In genomic region chr17:82805823-82806222, GRCh38 we compare ENCODE assay signal across 21 cellular contexts. TPM values are rescaled to one million over a fixed set of nuclear protein-coding genes. Genes with fewer than 3 reads are reported as not detected.
DNase-seq lines count a peak whose midpoint lies in the region; ATAC-seq, FAIRE-seq and TF ChIP-seq lines count a peak whose summit lies in the region.
"Had no signal": no experiment of that assay in that cellular context is flagged by ENCODE, and none has a peak within 500 bp of the region (broad histone marks: within the 10 kb centered on the region; RNA-seq: fewer than 3 reads in every experiment).

No MANE protein-coding gene starts in this region.

- H3K9me3 ChIP-seq in heart right ventricle (no peaks in the 10 kb centered on the region), right atrium auricular region (no peaks in the 10 kb centered on the region), GM12878 (replicated peaks; ENCODE audit: control insufficient read depth, insufficient read depth, low read length) (no peaks in the 10 kb centered on the region; the same call in 2 of the 3 replicates)
- H3K9me3 ChIP-seq: A549 had no signal

- WGBS in heart right ventricle, 2 donors, result 79 to 81% methylated on average over 19 of the region's 19 CpGs
- WGBS in GM12878 (ENCODE audit: insufficient coverage, insufficient replicate concordance, low lambda C conversion rate, missing lambda C conversion rate), result 98% methylated on average over 14 of the region's 19 CpGs

- H3K4me1 ChIP-seq in heart right ventricle (peaks cover 13 to 57% (median 34%) of the 10 kb centered on the region in 9 donors), right atrium auricular region (peaks cover 0 to 31% of the 10 kb centered on the region in 2 donors), GM12878 (ENCODE audit: control insufficient read depth, insufficient read depth, low read length) (no peaks in the 10 kb centered on the region)
- H3K4me1 ChIP-seq: A549 had no signal

- H3K9me3 Mint-ChIP-seq in nephron progenitor cell, result peaks cover 24% of the 10 kb centered on the region
- H3K9me3 Mint-ChIP-seq in stimulated activated effector memory CD8-positive, alpha-beta T cell treated with anti-CD3 and anti-CD28 coated beads, Interleukin-12 subunit alpha, Interleukin-12 subunit beta, amount 100 ng/mL, for 72 hours, result no peaks in the 10 kb centered on the region
- H3K9me3 Mint-ChIP-seq: CD4-positive, alpha-beta T cell had no signal

- H3K4me3 ChIP-seq in heart right ventricle, result no peak overlapping the region
- H3K4me3 ChIP-seq in right atrium auricular region, result no peak overlapping the region
- no peak overlapping the region for H3K4me3 ChIP-seq in GM12878
- H3K4me3 ChIP-seq: A549, K562, SK-N-MC had no signal

- H3K9ac ChIP-seq in GM12878 (ENCODE audit: control insufficient read depth, insufficient read depth, low read length), result no peak overlapping the region

- CTCF ChIA-PET in GM12878 (lab: Yijun Ruan, JAX), result no interaction called here

- in situ Hi-C loops in GM12878 (cut with MboI), result no loop called here

- H3K4me2 ChIP-seq in GM12878 (ENCODE audit: control insufficient read depth, insufficient read depth), result no peak overlapping the region
- H3K4me2 ChIP-seq: A549 had no signal

- RAD21 ChIA-PET in GM12878 (lab: Charles Lee; ENCODE audit: unreplicated experiment), result no interaction called here

- BruUV-seq in GM12878 (replicated peaks; lab: Mats Ljungman, UMichigan), result no TSS peak

- TF ChIP-seq CTCF in heart right ventricle (IDR thresholded peaks at IDR 0.05), result no peak
- TF ChIP-seq CTCF in right atrium auricular region (IDR thresholded peaks at IDR 0.05), result no peak
- TF ChIP-seq CTCF in GM12878 (IDR thresholded peaks at IDR 0.05 in 2 of 3, conservative IDR thresholded peaks at IDR 0.05 in 1 of 3; ENCODE audit: control insufficient read depth in 2 of 3, extremely low read depth in 1 of 3, insufficient read depth in 1 of 3, low read depth in 3 of 3, low read length in 3 of 3), result no peak
- TF ChIP-seq CTCF in nephron progenitor cell (IDR thresholded peaks at IDR 0.05), result no peak

- POLR2A ChIA-PET in GM12878 (lab: Charles Lee), result no interaction called here

- H3K36me3 Mint-ChIP-seq in nephron progenitor cell (ENCODE audit: low read depth), result peaks cover 47% of the 10 kb centered on the region
- H3K36me3 Mint-ChIP-seq in stimulated activated effector memory CD8-positive, alpha-beta T cell treated with anti-CD3 and anti-CD28 coated beads, Interleukin-12 subunit alpha, Interleukin-12 subunit beta, amount 100 ng/mL, for 72 hours, result peaks cover 7% of the 10 kb centered on the region

- H3K36me3 ChIP-seq in heart right ventricle, result peaks cover 0 to 42% (median 0%) of the 10 kb centered on the region in 9 donors
- H3K36me3 ChIP-seq in right atrium auricular region, result no peaks in the 10 kb centered on the region
- peaks cover 0 to 7% of the 10 kb centered on the region in 2 experiments; a peak in 2 of 4 replicates for H3K36me3 ChIP-seq in GM12878 (ENCODE audit: control insufficient read depth in 2 of 2, insufficient read depth in 2 of 2, low read length in 1 of 2)

- H3K27ac ChIP-seq in heart right ventricle, result peak overlapping the region in 8 of 10 donors; percentile 60 to 78 (median 74)
- H3K27ac ChIP-seq in right atrium auricular region, result peak overlapping the region in 1 of 2 donors; percentile 64
- H3K27ac ChIP-seq in GM12878 (ENCODE audit: control insufficient read depth, insufficient read depth), result no peak overlapping the region
- H3K27ac ChIP-seq: A549, SK-N-MC had no signal

- intact Hi-C loops in heart right ventricle (cut with DNase I) (loop anchor here in 2 of 10 donors (2.0 to 5.0 kb wide), 2 partner anchors 36 to 39 kb away; partner anchors contain the start of gene ZNF750 (in 1 of the 2)), GM12878 (cut with micrococcal nuclease; ENCODE audit: unreplicated experiment) (no loop called here)

- peak overlapping the region; percentile 88 for H3K27ac Mint-ChIP-seq in nephron progenitor cell
- peak overlapping the region; percentile 70 for H3K27ac Mint-ChIP-seq in stimulated activated effector memory CD8-positive, alpha-beta T cell treated with anti-CD3 and anti-CD28 coated beads, Interleukin-12 subunit alpha, Interleukin-12 subunit beta, amount 100 ng/mL, for 72 hours
- H3K27ac Mint-ChIP-seq: CD4-positive, alpha-beta T cell had no signal

- DNase-seq in heart right ventricle (no peak), right atrium auricular region (ENCODE audit: low spot score) (no peak), GM12878 (ENCODE audit: low read depth, low spot score) (no peak), nephron progenitor cell (no peak), DMS53 treated with DMSO at 0.1 percent for 48 hours (lab: John Stamatoyannopoulos, UW; ENCODE audit: unreplicated experiment) (no peak)
- no peak for DNase-seq in stimulated activated effector memory CD8-positive, alpha-beta T cell treated with anti-CD3 and anti-CD28 coated beads, Interleukin-12 subunit alpha, Interleukin-12 subunit beta, amount 100 ng/mL, for 72 hours (ENCODE audit: low spot score in 2 of 2)
- DNase-seq: CD4-positive, alpha-beta T cell; EL; NCI-H1105 treated with DMSO at 0.1 percent for 48 hours; NCI-H1694; NCI-H2081 treated with DMSO at 0.1 percent for 48 hours; NCI-H446 treated with DMSO at 0.1 percent for 48 hours; NCI-H69 had no signal

- no peak for TF ChIP-seq RAD21 in GM12878 (IDR thresholded peaks at IDR 0.05; ENCODE audit: insufficient read depth, low read depth, low read length)

- H4K20me1 ChIP-seq in GM12878 (ENCODE audit: control insufficient read depth, insufficient read depth), result no peaks in the 10 kb centered on the region

- H3K27me3 ChIP-seq in heart right ventricle, result no peaks in the 10 kb centered on the region
- H3K27me3 ChIP-seq in right atrium auricular region, result no peaks in the 10 kb centered on the region
- H3K27me3 ChIP-seq in GM12878 (replicated peaks in 1 of 2; ENCODE audit: control insufficient read depth in 2 of 2, insufficient read depth in 2 of 2, low read length in 1 of 2), result no peaks in the 10 kb centered on the region

- H3K27me3 Mint-ChIP-seq in nephron progenitor cell (ENCODE audit: low read depth, poor library complexity), result peaks cover 7% of the 10 kb centered on the region
- H3K27me3 Mint-ChIP-seq: CD4-positive, alpha-beta T cell had no signal

- TF ChIP-seq EP300 in GM12878 (IDR thresholded peaks at IDR 0.05; ENCODE audit: borderline replicate concordance in 1 of 2, control insufficient read depth in 1 of 2, low read depth in 2 of 2, low read length in 2 of 2), result no peak

- H3K4me1 Mint-ChIP-seq in nephron progenitor cell, result peaks cover 5% of the 10 kb centered on the region
- peaks cover 17% of the 10 kb centered on the region for H3K4me1 Mint-ChIP-seq in stimulated activated effector memory CD8-positive, alpha-beta T cell treated with anti-CD3 and anti-CD28 coated beads, Interleukin-12 subunit alpha, Interleukin-12 subunit beta, amount 100 ng/mL, for 72 hours

- ATAC-seq in heart right ventricle (peak in 1 of 8 donors; percentile 6), GM12878 (no peak), GM21723 (IDR thresholded peaks at IDR 0.05; ENCODE audit: unreplicated experiment) (no peak)
- no peak for ATAC-seq in stimulated activated effector memory CD8-positive, alpha-beta T cell treated with anti-CD3 and anti-CD28 coated beads, Interleukin-12 subunit alpha, Interleukin-12 subunit beta, amount 100 ng/mL, for 72 hours
- ATAC-seq: A549, K562, Panc1 had no signal

- H3K79me2 ChIP-seq in GM12878 (ENCODE audit: control insufficient read depth, insufficient read depth, low read length), result no peaks in the 10 kb centered on the region

- TF ChIP-seq POLR2A in GM12878 (IDR thresholded peaks at IDR 0.05; ENCODE audit: low read depth, low read length), result no peak

- FAIRE-seq in GM12878 (lab: Jason Lieb, UNC), result no peak
- FAIRE-seq: GM12891, GM18507, K562 had no signal

- SMC1A ChIA-PET in GM12878 (lab: Charles Lee; ENCODE audit: uncharacterized antibody, unreplicated experiment), result interaction anchor here (1.0 kb wide), 1 partner anchor 24 kb away, joined by 3 read pairs; no protein-coding TSS in a partner anchor

- H3K4me3 Mint-ChIP-seq in nephron progenitor cell, result no peak overlapping the region
- H3K4me3 Mint-ChIP-seq in stimulated activated effector memory CD8-positive, alpha-beta T cell treated with anti-CD3 and anti-CD28 coated beads, Interleukin-12 subunit alpha, Interleukin-12 subunit beta, amount 100 ng/mL, for 72 hours, result no peak overlapping the region
- H3K4me3 Mint-ChIP-seq: CD4-positive, alpha-beta T cell had no signal

- H2AFZ ChIP-seq in GM12878 (ENCODE audit: control insufficient read depth, low read depth, low read length), result no peak overlapping the region

RNA-seq across cellular contexts. Expression of gene ZNF750, which starts 34.0 kb away (rescaled TPM):
- total RNA-seq in heart right ventricle (under 1 TPM in 3 of 10 donors, not detected in 7; 0.11 to 0.20 (median 0.15) TPM), right atrium auricular region (not detected), GM12878 (2014; rRNA removed) (not detected in 2 replicates), GM12878 (2014; rRNA removed; fragmentation: Illumina TruSeq; extraction: Trizol) (not detected in 2 replicates), GM12878 (2021) (not detected in 2 replicates)
- polyA plus RNA-seq in heart right ventricle (under 1 TPM; 0.14 to 0.15 TPM), GM12878 (2011; rRNA removed) (not detected in 2 replicates), GM12878 (2014; fragmentation: Illumina TruSeq; extraction: Trizol) (not detected in 2 replicates), GM12878 (2014; fragmentation: Nextera tagmentation; extraction: Ambion mirVana) (not detected), GM12878 (2014; rRNA removed) (not detected in 2 replicates), GM12878 (2016; fragmentation: Nextera tagmentation; extraction: Ambion mirVana) (under 1 TPM in 1 of 2 experiments, not detected in 1; 0.06 TPM)
- not detected in 2 replicates for total RNA-seq in GM12878 (2013; cell fraction: nucleolus; rRNA removed)
- 0.08 TPM for polyA plus RNA-seq in GM12878 (2011; ENCODE audit: low read depth)
- polyA plus RNA-seq in GM12878 (2011; cell fraction: cytosol; rRNA removed), result not detected in 2 replicates
- not detected in 2 replicates for polyA plus RNA-seq in GM12878 (2011; cell fraction: nucleus; rRNA removed)
- 0.03 and 0.11 TPM in 2 replicates for polyA plus RNA-seq in GM12878 (2012)
- not detected in 2 replicates for polyA minus RNA-seq in GM12878 (2011; rRNA and poly(A)+ RNA removed)
- not detected in 2 replicates for polyA minus RNA-seq in GM12878 (2011; cell fraction: cytosol; rRNA and poly(A)+ RNA removed)
- polyA minus RNA-seq in GM12878 (2011; cell fraction: nucleus; rRNA and poly(A)+ RNA removed), result not detected in 2 replicates
- total RNA-seq: CD4-positive, alpha-beta T cell; K562 had no signal
- polyA plus RNA-seq: A549, BJ, K562 had no signal

RNA-seq across cellular contexts. Expression of gene TBCD, which starts 54.0 kb away (rescaled TPM):
- 10 to 100 TPM; 41.3 to 79.0 (median 49.6) TPM for total RNA-seq in heart right ventricle
- polyA plus RNA-seq in heart right ventricle, result 100 to 1,000 TPM in 1 of 2 donors, 10 to 100 TPM in 1; 89.8 to 107 TPM
- 10 to 100 TPM; 19.4 to 29.6 TPM for total RNA-seq in right atrium auricular region
- total RNA-seq in GM12878 (2013; cell fraction: nucleolus; rRNA removed), result 201 and 218 TPM in 2 replicates
- total RNA-seq in GM12878 (2014; rRNA removed), result 54.4 and 58.2 TPM in 2 replicates
- 27.2 and 38.6 TPM in 2 replicates for total RNA-seq in GM12878 (2014; rRNA removed; fragmentation: Illumina TruSeq; extraction: Trizol)
- 96.3 and 114 TPM in 2 replicates for total RNA-seq in GM12878 (2021)
- 53.6 TPM for polyA plus RNA-seq in GM12878 (2011; ENCODE audit: low read depth)
- polyA plus RNA-seq in GM12878 (2011; rRNA removed), result 36.7 and 61.0 TPM in 2 replicates
- 93.6 and 116 TPM in 2 replicates for polyA plus RNA-seq in GM12878 (2011; cell fraction: cytosol; rRNA removed)
- polyA plus RNA-seq in GM12878 (2011; cell fraction: nucleus; rRNA removed), result 456 and 506 TPM in 2 replicates
- 78.2 and 97.0 TPM in 2 replicates for polyA plus RNA-seq in GM12878 (2012)
- 12.2 and 35.6 TPM in 2 replicates for polyA plus RNA-seq in GM12878 (2014; fragmentation: Illumina TruSeq; extraction: Trizol)
- polyA plus RNA-seq in GM12878 (2014; fragmentation: Nextera tagmentation; extraction: Ambion mirVana), result 10 to 100 TPM; 10.3 to 19.3 TPM
- 46.6 and 66.7 TPM in 2 replicates for polyA plus RNA-seq in GM12878 (2014; rRNA removed)
- polyA plus RNA-seq in GM12878 (2016; fragmentation: Nextera tagmentation; extraction: Ambion mirVana), result 10 to 100 TPM; 72.9 to 83.5 TPM
- 128 and 173 TPM in 2 replicates for polyA minus RNA-seq in GM12878 (2011; rRNA and poly(A)+ RNA removed)
- 71.3 and 78.0 TPM in 2 replicates for polyA minus RNA-seq in GM12878 (2011; cell fraction: cytosol; rRNA and poly(A)+ RNA removed)
- 90.2 and 122 TPM in 2 replicates for polyA minus RNA-seq in GM12878 (2011; cell fraction: nucleus; rRNA and poly(A)+ RNA removed)
